In genomic region chr17:38898812-38899348, GRCh38 we compare ENCODE assay signal across 8 cellular contexts. TPM values are rescaled to one million over a fixed set of nuclear protein-coding genes. Genes with fewer than 3 reads are reported as not detected.
A peak's percentile ranks its signal among the peaks of the same experiment; 100 is the strongest.
DNase-seq lines count a peak whose midpoint lies in the region; ATAC-seq lines count a peak whose summit lies in the region.

No MANE protein-coding gene starts in this region.

- H3K36me3 ChIP-seq in naive thymus-derived CD4-positive, alpha-beta T cell (ENCODE audit: control insufficient read depth in 2 of 3, insufficient read depth in 3 of 3, low read length in 3 of 3), result peaks cover 3 to 58% (median 4%) of the 10 kb centered on the region in 3 experiments

- no peaks in the 10 kb centered on the region for H3K27me3 Mint-ChIP-seq in activated naive CD8-positive, alpha-beta T cell treated with anti-CD3 and anti-CD28 coated beads for 36 hours
- H3K27me3 Mint-ChIP-seq in naive thymus-derived CD4-positive, alpha-beta T cell, result no peaks in the 10 kb centered on the region

- POLR2A ChIA-PET in naive thymus-derived CD4-positive, alpha-beta T cell (lab: Charles Lee), result interaction anchor here (0.6 to 4.1 kb wide), 12 partner anchors 9 to 301 kb away, joined by 3 to 57 read pairs (median 5); partner anchors contain the start of genes LASP1, LASP1NB, RPL19 and RPL23

- DNase-seq in T follicular helper cell (ENCODE audit: low read depth) (peak; percentile 65), substantia nigra (lab: John Stamatoyannopoulos, UW) (peak in 5 of 49 donors; percentile 16 to 48 (median 21)), NCI-H524 (lab: John Stamatoyannopoulos, UW) (no peak), NCI-H2029 (lab: John Stamatoyannopoulos, UW) (no peak)
- peak; percentile 90 for DNase-seq in activated naive CD8-positive, alpha-beta T cell treated with anti-CD3 and anti-CD28 coated beads for 36 hours
- peak; percentile 48 to 84 (median 73) for DNase-seq in naive thymus-derived CD4-positive, alpha-beta T cell

- H3K4me1 Mint-ChIP-seq in activated naive CD8-positive, alpha-beta T cell treated with anti-CD3 and anti-CD28 coated beads for 36 hours, result peaks cover 67% of the 10 kb centered on the region
- H3K4me1 Mint-ChIP-seq in naive thymus-derived CD4-positive, alpha-beta T cell, result peaks cover 30 to 71% (median 65%) of the 10 kb centered on the region in 7 donors

- H3K27me3 ChIP-seq in naive thymus-derived CD4-positive, alpha-beta T cell (ENCODE audit: control insufficient read depth in 2 of 2, insufficient read depth in 2 of 2, low read length in 2 of 2), result no peaks in the 10 kb centered on the region

- no peaks in the 10 kb centered on the region for H3K9me3 ChIP-seq in naive thymus-derived CD4-positive, alpha-beta T cell (ENCODE audit: control insufficient read depth in 2 of 3, low read length in 3 of 3)

- peak overlapping the region; percentile 58 for H3K4me3 Mint-ChIP-seq in activated naive CD8-positive, alpha-beta T cell treated with anti-CD3 and anti-CD28 coated beads for 36 hours
- H3K4me3 Mint-ChIP-seq in naive thymus-derived CD4-positive, alpha-beta T cell, result peak overlapping the region; percentile 77 to 93 (median 83)

- H3K4me1 ChIP-seq in naive thymus-derived CD4-positive, alpha-beta T cell (ENCODE audit: control insufficient read depth in 2 of 2, insufficient read depth in 2 of 2, low read length in 2 of 2), result peaks cover 60 to 85% of the 10 kb centered on the region in 2 donors

- H3K9me3 Mint-ChIP-seq in activated naive CD8-positive, alpha-beta T cell treated with anti-CD3 and anti-CD28 coated beads for 36 hours, result no peaks in the 10 kb centered on the region
- no peaks in the 10 kb centered on the region for H3K9me3 Mint-ChIP-seq in naive thymus-derived CD4-positive, alpha-beta T cell

- peak overlapping the region; percentile 91 for H3K27ac Mint-ChIP-seq in activated naive CD8-positive, alpha-beta T cell treated with anti-CD3 and anti-CD28 coated beads for 36 hours
- H3K27ac Mint-ChIP-seq in naive thymus-derived CD4-positive, alpha-beta T cell, result peak overlapping the region; percentile 86 to 100 (median 98)

- CTCF ChIA-PET in naive thymus-derived CD4-positive, alpha-beta T cell (lab: Charles Lee), result interaction anchor here (1.0 to 1.7 kb wide), 2 partner anchors 11 to 29 kb away, joined by 3 to 5 read pairs; partner anchors contain the start of gene LASP1

- peak; percentile 92 for ATAC-seq in GM18511 (IDR thresholded peaks at IDR 0.05; ENCODE audit: unreplicated experiment)
- ATAC-seq in HG02973 (IDR thresholded peaks at IDR 0.05; ENCODE audit: unreplicated experiment), result peak; percentile 76
- peak; percentile 89 for ATAC-seq in naive thymus-derived CD4-positive, alpha-beta T cell

- H3K27ac ChIP-seq in naive thymus-derived CD4-positive, alpha-beta T cell (ENCODE audit: low read depth, low read length), result peak overlapping the region; percentile 81
- peak overlapping the region; percentile 30 for H3K27ac ChIP-seq in substantia nigra (ENCODE audit: low read depth, low read length, poor library complexity, severe bottlenecking)

- H3K4me3 ChIP-seq in naive thymus-derived CD4-positive, alpha-beta T cell (ENCODE audit: low read length), result peak overlapping the region; percentile 46

- H3K36me3 Mint-ChIP-seq in activated naive CD8-positive, alpha-beta T cell treated with anti-CD3 and anti-CD28 coated beads for 36 hours, result peaks cover 69% of the 10 kb centered on the region
- peaks cover 0 to 50% (median 10%) of the 10 kb centered on the region in 5 donors for H3K36me3 Mint-ChIP-seq in naive thymus-derived CD4-positive, alpha-beta T cell

- intact Hi-C loops in naive thymus-derived CD4-positive, alpha-beta T cell (cut with micrococcal nuclease), result loop anchor here (1.0 to 2.0 kb wide), 7 partner anchors 16 to 74 kb away; partner anchors contain the start of genes CWC25 (in 2 of the 2), LASP1 (in 1 of the 2), LASP1NB (in 1 of the 2) and RPL23 (in 1 of the 2)

RNA-seq across cellular contexts. Expression of gene LASP1, which starts 29.0 kb away (rescaled TPM):
- 100 to 1,000 TPM; 131 TPM for total RNA-seq in activated naive CD8-positive, alpha-beta T cell treated with anti-CD3 and anti-CD28 coated beads for 36 hours
- 100 to 1,000 TPM in 4 of 5 experiments, 10 to 100 TPM in 1; 75.3 to 199 (median 113) TPM for total RNA-seq in naive thymus-derived CD4-positive, alpha-beta T cell
- 10 to 100 TPM; 43.4 to 54.5 TPM for polyA plus RNA-seq in naive thymus-derived CD4-positive, alpha-beta T cell

RNA-seq across cellular contexts. Expression of gene RPL23, which starts 45.4 kb away (rescaled TPM):
- 1,000 to 10,000 TPM; 1,956 to 1,966 TPM for total RNA-seq in activated naive CD8-positive, alpha-beta T cell treated with anti-CD3 and anti-CD28 coated beads for 36 hours
- 1,000 to 10,000 TPM; 1,312 to 2,438 (median 1,877) TPM for total RNA-seq in naive thymus-derived CD4-positive, alpha-beta T cell
- polyA plus RNA-seq in naive thymus-derived CD4-positive, alpha-beta T cell, result 1,000 to 10,000 TPM; 1,326 to 1,996 TPM

Comparison
In these comparisons a context has a peak if more than half of its experiments do, and no peak if none do; other contexts are left out.
1. DNase-seq: peak in T follicular helper cell (single experiment), activated naive CD8-positive, alpha-beta T cell treated with anti-CD3 and anti-CD28 coated beads for 36 hours (single experiment) and naive thymus-derived CD4-positive, alpha-beta T cell (9 of 9); none in NCI-H524 (0 of 2) and NCI-H2029 (single experiment).
2. Peak in every context shown above with its lines, with median percentiles within 50 percentile points of each other: ATAC-seq.